In genomic region chr16:30747331-30747730, GRCh38 we compare ENCODE assay signal across 8 cellular contexts. TPM values are rescaled to one million over a fixed set of nuclear protein-coding genes. Genes with fewer than 3 reads are reported as not detected.
DNase-seq lines count a peak whose midpoint lies in the region; ATAC-seq, FAIRE-seq and TF ChIP-seq lines count a peak whose summit lies in the region.

No MANE protein-coding gene starts in this region.

- TF ChIP-seq CTCF in BE2C (IDR thresholded peaks at IDR 0.05; ENCODE audit: low read depth, low read length) (no peak), colonic mucosa (IDR thresholded peaks at IDR 0.05) (no peak)

- peak overlapping the region; percentile 81 to 94 (median 91) for H3K27ac Mint-ChIP-seq in naive thymus-derived CD8-positive, alpha-beta T cell

- H3K9me2 ChIP-seq in Karpas-422 (replicated peaks; ENCODE audit: insufficient read depth, low read length), result no peaks in the 10 kb centered on the region

- H3K36me3 Mint-ChIP-seq in naive thymus-derived CD8-positive, alpha-beta T cell, result peaks cover 0 to 41% (median under 1%) of the 10 kb centered on the region in 3 donors

- no peaks in the 10 kb centered on the region for H3K9me3 ChIP-seq in BE2C
- H3K9me3 ChIP-seq in Karpas-422 (ENCODE audit: low read length), result no peaks in the 10 kb centered on the region
- H3K9me3 ChIP-seq in colonic mucosa, result no peaks in the 10 kb centered on the region

- H4K20me1 ChIP-seq in Karpas-422 (ENCODE audit: insufficient read depth, low read depth, low read length), result 0 out of 2 replicates have a peak, but pooled peaks cover 6% of the 10 kb centered on the region

- H3K79me2 ChIP-seq in Karpas-422 (ENCODE audit: low read length), result peaks cover 24% of the 10 kb centered on the region

- H3K4me3 Mint-ChIP-seq in naive thymus-derived CD8-positive, alpha-beta T cell, result peak overlapping the region; percentile 82 to 95 (median 91)

- POLR2A ChIA-PET in naive thymus-derived CD8-positive, alpha-beta T cell (lab: Charles Lee), result interaction anchor here (0.7 to 2.1 kb wide), 24 partner anchors 9 to 1081 kb away, joined by 3 to 11 read pairs (median 4); partner anchors contain the start of genes PRR14 and SRCAP

- FAIRE-seq in urothelium cell line (lab: Jason Lieb, UNC), result no peak

- H3K4me1 Mint-ChIP-seq in naive thymus-derived CD8-positive, alpha-beta T cell, result peaks cover 20 to 36% (median 27%) of the 10 kb centered on the region in 4 donors

- H3K27me3 ChIP-seq in BE2C (no peaks in the 10 kb centered on the region), Karpas-422 (ENCODE audit: low read length) (no peaks in the 10 kb centered on the region), colonic mucosa (no peaks in the 10 kb centered on the region)

- no peaks in the 10 kb centered on the region for H3K27me3 Mint-ChIP-seq in naive thymus-derived CD8-positive, alpha-beta T cell

- ATAC-seq in naive thymus-derived CD8-positive, alpha-beta T cell, result no peak

- H3K27ac ChIP-seq in Karpas-422 (ENCODE audit: low read length) (peak overlapping the region; percentile 1; the same call in 1 of the 2 replicates), colonic mucosa (peak overlapping the region; percentile 92)

- H2AFZ ChIP-seq in Karpas-422 (ENCODE audit: low read length), result no peak overlapping the region; the same call in 1 of the 2 replicates

- H3K36me3 ChIP-seq in BE2C (peaks cover 11% of the 10 kb centered on the region), Karpas-422 (ENCODE audit: insufficient read depth, low read length) (peaks cover 16% of the 10 kb centered on the region; the same call in 1 of the 2 replicates), colonic mucosa (peaks cover 7% of the 10 kb centered on the region)

- peak overlapping the region; percentile 63 for H3K4me2 ChIP-seq in Karpas-422 (ENCODE audit: low read depth, low read length, poor library complexity, severe bottlenecking)

- no peaks in the 10 kb centered on the region for H3K9me3 Mint-ChIP-seq in naive thymus-derived CD8-positive, alpha-beta T cell

- H3K4me1 ChIP-seq in BE2C (no peaks in the 10 kb centered on the region), Karpas-422 (ENCODE audit: low read length) (peaks cover 15% of the 10 kb centered on the region), colonic mucosa (peaks cover 9% of the 10 kb centered on the region)

- H3K4me3 ChIP-seq in BE2C (ENCODE audit: low read depth, low read length) (peak overlapping the region; percentile 59), Karpas-422 (ENCODE audit: low read length) (peak overlapping the region; percentile 73; the same call in 1 of the 2 replicates), colonic mucosa (peak overlapping the region; percentile 74)

- intact Hi-C loops in colonic mucosa (cut with DNase I), result no loop called here

- peak overlapping the region; percentile 60 for H3K9ac ChIP-seq in Karpas-422 (ENCODE audit: low read length)
- H3K9ac ChIP-seq in colonic mucosa (ENCODE audit: low read depth in 2 of 2, low read length in 2 of 2), result peak overlapping the region; percentile 53 to 91

- no peak for DNase-seq in BE2C
- no peak for DNase-seq in Karpas-422
- DNase-seq in colonic mucosa, result no peak
- no peak for DNase-seq in naive thymus-derived CD8-positive, alpha-beta T cell
- DNase-seq in NCI-H82 (lab: John Stamatoyannopoulos, UW), result no peak
- DNase-seq in NCI-H1092 treated with DMSO at 0.1 percent for 48 hours (lab: John Stamatoyannopoulos, UW), result no peak
- DNase-seq in urothelium cell line (ENCODE audit: low spot score), result no peak
- DNase-seq in NCI-H774 (lab: John Stamatoyannopoulos, UW), result no peak

RNA-seq across cellular contexts. Expression of gene PHKG2, which starts 0.9 kb away (rescaled TPM):
- 50.9 TPM for polyA plus RNA-seq in BE2C (2012; ENCODE audit: insufficient read depth, insufficient read length, low read depth)
- 32.3 and 35.5 TPM in 2 replicates for total RNA-seq in Karpas-422 (2014; rRNA removed; shearing (Covaris generic); ENCODE audit: low replicate concordance)
- total RNA-seq in colonic mucosa, result 10 to 100 TPM; 33.6 to 47.8 TPM
- total RNA-seq in naive thymus-derived CD8-positive, alpha-beta T cell, result 10 to 100 TPM; 50.2 to 53.7 TPM
- polyA plus RNA-seq in naive thymus-derived CD8-positive, alpha-beta T cell, result 10 to 100 TPM; 39.7 to 43.1 (median 40.6) TPM

RNA-seq across cellular contexts. Expression of gene CFAP119, which starts 14.5 kb away (rescaled TPM):
- 5.5 TPM for polyA plus RNA-seq in BE2C (2012; ENCODE audit: insufficient read depth, insufficient read length, low read depth)
- 8.9 and 15.0 TPM in 2 replicates for total RNA-seq in Karpas-422 (2014; rRNA removed; shearing (Covaris generic); ENCODE audit: low replicate concordance)
- total RNA-seq in colonic mucosa, result 10 to 100 TPM in 1 of 2 donors, 1 to 10 TPM in 1; 8.6 to 12.7 TPM
- 1 to 10 TPM; 2.0 to 4.1 TPM for total RNA-seq in naive thymus-derived CD8-positive, alpha-beta T cell
- polyA plus RNA-seq in naive thymus-derived CD8-positive, alpha-beta T cell, result under 1 TPM; 0.11 to 0.38 (median 0.31) TPM

RNA-seq across cellular contexts. Expression of gene RNF40, which starts 14.8 kb away (rescaled TPM):
- 215 TPM for polyA plus RNA-seq in BE2C (2012; ENCODE audit: insufficient read depth, insufficient read length, low read depth)
- 57.9 and 66.4 TPM in 2 replicates for total RNA-seq in Karpas-422 (2014; rRNA removed; shearing (Covaris generic); ENCODE audit: low replicate concordance)
- total RNA-seq in colonic mucosa, result 100 to 1,000 TPM in 1 of 2 donors, 10 to 100 TPM in 1; 94.6 to 117 TPM
- total RNA-seq in naive thymus-derived CD8-positive, alpha-beta T cell, result 100 to 1,000 TPM; 112 to 114 TPM
- 10 to 100 TPM; 24.4 to 52.4 (median 27.2) TPM for polyA plus RNA-seq in naive thymus-derived CD8-positive, alpha-beta T cell

RNA-seq across cellular contexts. Expression of gene ZNF629, which starts 39.7 kb away (rescaled TPM):
- 39.3 TPM for polyA plus RNA-seq in BE2C (2012; ENCODE audit: insufficient read depth, insufficient read length, low read depth)
- 4.8 and 6.3 TPM in 2 replicates for total RNA-seq in Karpas-422 (2014; rRNA removed; shearing (Covaris generic); ENCODE audit: low replicate concordance)
- total RNA-seq in colonic mucosa, result 10 to 100 TPM; 11.8 to 15.2 TPM
- 1 to 10 TPM; 9.3 to 10.0 TPM for total RNA-seq in naive thymus-derived CD8-positive, alpha-beta T cell
- 1 to 10 TPM in 1 of 3 donors, under 1 TPM in 2; 0.17 to 2.5 (median 0.91) TPM for polyA plus RNA-seq in naive thymus-derived CD8-positive, alpha-beta T cell

RNA-seq across cellular contexts. Expression of gene SRCAP, which starts 48.4 kb away (rescaled TPM):
- 33.3 TPM for polyA plus RNA-seq in BE2C (2012; ENCODE audit: insufficient read depth, insufficient read length, low read depth)
- 13.2 and 21.2 TPM in 2 replicates for total RNA-seq in Karpas-422 (2014; rRNA removed; shearing (Covaris generic); ENCODE audit: low replicate concordance)
- total RNA-seq in colonic mucosa, result 10 to 100 TPM; 44.0 to 79.3 TPM
- total RNA-seq in naive thymus-derived CD8-positive, alpha-beta T cell, result 100 to 1,000 TPM; 107 to 110 TPM
- 10 to 100 TPM in 2 of 3 donors, 1 to 10 TPM in 1; 5.2 to 31.3 (median 14.9) TPM for polyA plus RNA-seq in naive thymus-derived CD8-positive, alpha-beta T cell
